In the genomic region with DNA sequence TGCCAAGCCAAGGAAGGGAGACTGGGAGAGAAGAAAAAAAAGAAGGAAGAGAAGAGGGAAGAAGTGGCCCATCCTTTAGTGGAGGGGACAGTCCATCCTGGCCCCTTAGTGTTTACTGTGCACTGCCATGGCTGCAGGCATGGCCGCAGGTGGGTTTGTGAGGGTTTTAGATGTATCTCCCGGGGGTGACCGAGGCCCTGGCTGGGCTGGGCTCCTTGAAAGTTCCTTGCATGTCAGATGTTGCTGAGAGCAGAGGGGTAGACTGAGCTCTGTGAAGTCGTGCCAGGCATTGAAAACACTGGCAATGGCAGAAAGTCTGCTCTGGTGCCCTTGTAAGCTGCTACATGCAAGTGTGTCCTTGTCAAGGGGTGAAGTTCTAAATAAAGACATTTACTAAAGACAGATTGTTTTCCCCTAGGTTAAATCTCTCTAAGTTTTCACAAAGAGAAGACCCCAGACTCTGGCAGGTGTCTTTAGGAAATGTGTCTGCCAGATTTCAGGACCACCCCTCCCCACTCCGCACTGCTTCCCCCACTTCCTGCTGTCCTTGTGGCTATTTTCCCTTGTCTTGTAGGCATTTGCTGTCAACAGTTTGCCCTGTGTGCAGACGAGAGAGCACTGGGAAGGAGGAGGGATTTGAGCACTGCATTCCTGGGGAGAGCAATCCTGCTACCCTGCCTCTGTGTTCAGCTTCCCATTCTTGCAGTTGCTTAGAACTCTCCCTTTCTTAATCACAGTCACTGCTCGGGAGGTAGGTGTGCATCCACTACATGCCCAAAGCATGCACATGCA, we compare ENCODE assay signal across 2 cellular contexts.
TF ChIP-seq lines count a peak whose summit lies in the region.

No MANE protein-coding gene starts in this region.

TF ChIP-seq in GM23338, 12 proteins besides CTCF, POLR2A, EP300 and RAD21:
- TF ChIP-seq, protein P1, sequence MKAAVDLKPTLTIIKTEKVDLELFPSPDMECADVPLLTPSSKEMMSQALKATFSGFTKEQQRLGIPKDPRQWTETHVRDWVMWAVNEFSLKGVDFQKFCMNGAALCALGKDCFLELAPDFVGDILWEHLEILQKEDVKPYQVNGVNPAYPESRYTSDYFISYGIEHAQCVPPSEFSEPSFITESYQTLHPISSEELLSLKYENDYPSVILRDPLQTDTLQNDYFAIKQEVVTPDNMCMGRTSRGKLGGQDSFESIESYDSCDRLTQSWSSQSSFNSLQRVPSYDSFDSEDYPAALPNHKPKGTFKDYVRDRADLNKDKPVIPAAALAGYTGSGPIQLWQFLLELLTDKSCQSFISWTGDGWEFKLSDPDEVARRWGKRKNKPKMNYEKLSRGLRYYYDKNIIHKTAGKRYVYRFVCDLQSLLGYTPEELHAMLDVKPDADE (IDR thresholded peaks at IDR 0.05): no peak
- TF ChIP-seq, protein P2, sequence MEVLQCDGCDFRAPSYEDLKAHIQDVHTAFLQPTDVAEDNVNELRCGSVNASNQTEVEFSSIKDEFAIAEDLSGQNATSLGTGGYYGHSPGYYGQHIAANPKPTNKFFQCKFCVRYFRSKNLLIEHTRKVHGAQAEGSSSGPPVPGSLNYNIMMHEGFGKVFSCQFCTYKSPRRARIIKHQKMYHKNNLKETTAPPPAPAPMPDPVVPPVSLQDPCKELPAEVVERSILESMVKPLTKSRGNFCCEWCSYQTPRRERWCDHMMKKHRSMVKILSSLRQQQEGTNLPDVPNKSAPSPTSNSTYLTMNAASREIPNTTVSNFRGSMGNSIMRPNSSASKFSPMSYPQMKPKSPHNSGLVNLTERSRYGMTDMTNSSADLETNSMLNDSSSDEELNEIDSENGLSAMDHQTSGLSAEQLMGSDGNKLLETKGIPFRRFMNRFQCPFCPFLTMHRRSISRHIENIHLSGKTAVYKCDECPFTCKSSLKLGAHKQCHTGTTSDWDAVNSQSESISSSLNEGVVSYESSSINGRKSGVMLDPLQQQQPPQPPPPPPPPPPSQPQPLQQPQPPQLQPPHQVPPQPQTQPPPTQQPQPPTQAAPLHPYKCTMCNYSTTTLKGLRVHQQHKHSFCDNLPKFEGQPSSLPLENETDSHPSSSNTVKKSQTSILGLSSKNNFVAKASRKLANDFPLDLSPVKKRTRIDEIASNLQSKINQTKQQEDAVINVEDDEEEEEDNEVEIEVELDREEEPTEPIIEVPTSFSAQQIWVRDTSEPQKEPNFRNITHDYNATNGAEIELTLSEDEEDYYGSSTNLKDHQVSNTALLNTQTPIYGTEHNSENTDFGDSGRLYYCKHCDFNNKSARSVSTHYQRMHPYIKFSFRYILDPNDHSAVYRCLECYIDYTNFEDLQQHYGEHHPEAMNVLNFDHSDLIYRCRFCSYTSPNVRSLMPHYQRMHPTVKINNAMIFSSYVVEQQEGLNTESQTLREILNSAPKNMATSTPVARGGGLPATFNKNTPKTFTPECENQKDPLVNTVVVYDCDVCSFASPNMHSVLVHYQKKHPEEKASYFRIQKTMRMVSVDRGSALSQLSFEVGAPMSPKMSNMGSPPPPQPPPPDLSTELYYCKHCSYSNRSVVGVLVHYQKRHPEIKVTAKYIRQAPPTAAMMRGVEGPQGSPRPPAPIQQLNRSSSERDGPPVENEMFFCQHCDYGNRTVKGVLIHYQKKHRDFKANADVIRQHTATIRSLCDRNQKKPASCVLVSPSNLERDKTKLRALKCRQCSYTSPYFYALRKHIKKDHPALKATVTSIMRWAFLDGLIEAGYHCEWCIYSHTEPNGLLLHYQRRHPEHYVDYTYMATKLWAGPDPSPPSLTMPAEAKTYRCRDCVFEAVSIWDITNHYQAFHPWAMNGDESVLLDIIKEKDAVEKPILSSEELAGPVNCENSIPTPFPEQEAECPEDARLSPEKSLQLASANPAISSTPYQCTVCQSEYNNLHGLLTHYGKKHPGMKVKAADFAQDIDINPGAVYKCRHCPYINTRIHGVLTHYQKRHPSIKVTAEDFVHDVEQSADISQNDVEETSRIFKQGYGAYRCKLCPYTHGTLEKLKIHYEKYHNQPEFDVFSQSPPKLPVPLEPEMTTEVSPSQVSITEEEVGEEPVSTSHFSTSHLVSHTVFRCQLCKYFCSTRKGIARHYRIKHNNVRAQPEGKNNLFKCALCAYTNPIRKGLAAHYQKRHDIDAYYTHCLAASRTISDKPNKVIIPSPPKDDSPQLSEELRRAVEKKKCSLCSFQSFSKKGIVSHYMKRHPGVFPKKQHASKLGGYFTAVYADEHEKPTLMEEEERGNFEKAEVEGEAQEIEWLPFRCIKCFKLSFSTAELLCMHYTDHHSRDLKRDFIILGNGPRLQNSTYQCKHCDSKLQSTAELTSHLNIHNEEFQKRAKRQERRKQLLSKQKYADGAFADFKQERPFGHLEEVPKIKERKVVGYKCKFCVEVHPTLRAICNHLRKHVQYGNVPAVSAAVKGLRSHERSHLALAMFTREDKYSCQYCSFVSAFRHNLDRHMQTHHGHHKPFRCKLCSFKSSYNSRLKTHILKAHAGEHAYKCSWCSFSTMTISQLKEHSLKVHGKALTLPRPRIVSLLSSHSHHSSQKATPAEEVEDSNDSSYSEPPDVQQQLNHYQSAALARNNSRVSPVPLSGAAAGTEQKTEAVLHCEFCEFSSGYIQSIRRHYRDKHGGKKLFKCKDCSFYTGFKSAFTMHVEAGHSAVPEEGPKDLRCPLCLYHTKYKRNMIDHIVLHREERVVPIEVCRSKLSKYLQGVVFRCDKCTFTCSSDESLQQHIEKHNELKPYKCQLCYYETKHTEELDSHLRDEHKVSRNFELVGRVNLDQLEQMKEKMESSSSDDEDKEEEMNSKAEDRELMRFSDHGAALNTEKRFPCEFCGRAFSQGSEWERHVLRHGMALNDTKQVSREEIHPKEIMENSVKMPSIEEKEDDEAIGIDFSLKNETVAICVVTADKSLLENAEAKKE (CRISPR knock-in tag; IDR thresholded peaks at IDR 0.05): no peak
- TF ChIP-seq EZH2phosphoT487 (IDR thresholded peaks at IDR 0.05; ENCODE audit: unreplicated experiment) (no peak), NANOG (IDR thresholded peaks at IDR 0.05; ENCODE audit: borderline replicate concordance) (no peak)

TF ChIP-seq in H1, 55 proteins besides CTCF, POLR2A, EP300 and RAD21:
- no peak for TF ChIP-seq TAF7 (optimal IDR thresholded peaks at IDR 0.05; ENCODE audit: borderline replicate concordance, low read depth, low read length)
- no peak for TF ChIP-seq CBX8 (IDR thresholded peaks at IDR 0.05; ENCODE audit: borderline replicate concordance, low read depth, low read length)
